ENCODE assay signal across 8 cellular contexts in genomic region chr10:4067552-4068254, GRCh38.
A peak's percentile ranks its signal among the peaks of the same experiment; 100 is the strongest.
DNase-seq lines count a peak whose midpoint lies in the region; ATAC-seq and TF ChIP-seq lines count a peak whose summit lies in the region.

No MANE protein-coding gene starts in this region.

- H3K27ac ChIP-seq in ascending aorta (peak overlapping the region; percentile 7 to 68), suprapubic skin (peak overlapping the region; percentile 47)

- TF ChIP-seq EP300 in suprapubic skin (IDR thresholded peaks at IDR 0.05): no peak

- H3K36me3 Mint-ChIP-seq in activated naive CD4-positive, alpha-beta T cell treated with anti-CD3 and anti-CD28 coated beads, Interleukin-2, amount 50 U/mL, for 72 hours: no peaks in the 10 kb centered on the region

- H3K4me1 ChIP-seq in ascending aorta: peaks cover 5 to 24% of the 10 kb centered on the region in 2 donors
- peaks cover 27% of the 10 kb centered on the region for H3K4me1 ChIP-seq in suprapubic skin

- no peak for TF ChIP-seq CTCF in ascending aorta (IDR thresholded peaks at IDR 0.05)
- TF ChIP-seq CTCF in suprapubic skin (IDR thresholded peaks at IDR 0.05): no peak

- H3K36me3 ChIP-seq in ascending aorta (no peaks in the 10 kb centered on the region), suprapubic skin (no peaks in the 10 kb centered on the region)

- H3K27me3 ChIP-seq in ascending aorta (no peaks in the 10 kb centered on the region), suprapubic skin (no peaks in the 10 kb centered on the region)

- H3K27ac Mint-ChIP-seq in activated naive CD4-positive, alpha-beta T cell treated with anti-CD3 and anti-CD28 coated beads, Interleukin-2, amount 50 U/mL, for 72 hours: no peak overlapping the region

- 68% methylated on average over 8 of the region's 8 CpGs for WGBS in suprapubic skin

- H3K9me3 ChIP-seq in ascending aorta (no peaks in the 10 kb centered on the region), suprapubic skin (no peaks in the 10 kb centered on the region)

- no peak for DNase-seq in activated naive CD4-positive, alpha-beta T cell treated with anti-CD3 and anti-CD28 coated beads, Interleukin-2, amount 50 U/mL, for 72 hours (ENCODE audit: low spot score in 2 of 2)
- DNase-seq in activated naive CD4-positive, alpha-beta T cell (lab: John Stamatoyannopoulos, UW): no peak
- no peak for DNase-seq in ascending aorta (ENCODE audit: low spot score in 2 of 2)
- DNase-seq in suprapubic skin (ENCODE audit: low spot score in 2 of 2): no peak
- no peak for DNase-seq in D341Med (ENCODE audit: low spot score)
- no peak for DNase-seq in NCI-H2227 treated with DMSO at 0.1 percent for 48 hours (lab: John Stamatoyannopoulos, UW)

- H3K4me3 ChIP-seq in ascending aorta: no peak overlapping the region
- H3K4me3 ChIP-seq in suprapubic skin: no peak overlapping the region

- no peaks in the 10 kb centered on the region for H3K9me3 Mint-ChIP-seq in activated naive CD4-positive, alpha-beta T cell treated with anti-CD3 and anti-CD28 coated beads, Interleukin-2, amount 50 U/mL, for 72 hours

- no peak for TF ChIP-seq POLR2A in suprapubic skin (IDR thresholded peaks at IDR 0.05)

- ATAC-seq in activated naive CD4-positive, alpha-beta T cell treated with anti-CD3 and anti-CD28 coated beads, Interleukin-2, amount 50 U/mL, for 72 hours: peak; percentile 52 to 80
- peak; percentile 66 for ATAC-seq in HG03342 (IDR thresholded peaks at IDR 0.05; ENCODE audit: unreplicated experiment)
- ATAC-seq in GM19328 (IDR thresholded peaks at IDR 0.05; ENCODE audit: unreplicated experiment): no peak

- intact Hi-C loops in ascending aorta (cut with DNase I): loop anchor here (10.0 kb wide), 3 partner anchors 587 to 823 kb away; no protein-coding TSS in a partner anchor
